23 cellular contexts compared by ENCODE assay signal in the genomic region with DNA sequence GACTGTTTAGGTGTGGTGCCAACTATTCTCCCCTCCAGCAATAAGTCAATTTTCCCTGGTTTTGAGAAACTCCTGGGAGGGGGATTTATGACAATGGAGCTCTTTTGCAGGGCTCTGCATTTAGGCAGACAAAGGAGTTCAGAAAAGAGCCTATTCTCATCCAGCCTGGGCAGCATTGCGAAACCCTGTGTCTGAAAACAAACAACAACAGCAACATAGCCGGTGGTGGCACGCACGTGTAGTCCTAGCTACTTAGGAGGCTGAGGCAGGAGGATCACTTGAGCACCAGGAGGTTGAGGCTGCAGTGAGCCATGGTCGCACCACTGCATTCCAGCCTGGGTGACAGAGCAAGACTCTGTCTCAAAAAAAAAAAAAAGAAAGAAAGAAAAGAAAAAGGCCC. TPM values are rescaled to one million over a fixed set of nuclear protein-coding genes. Genes with fewer than 3 reads are reported as not detected.
DNase-seq lines count a peak whose midpoint lies in the region; ATAC-seq, FAIRE-seq and TF ChIP-seq lines count a peak whose summit lies in the region.
"Had no signal": no experiment of that assay in that cellular context is flagged by ENCODE, and none has a peak within 500 bp of the region (broad histone marks: within the 10 kb centered on the region; RNA-seq: fewer than 3 reads in every experiment).

No MANE protein-coding gene starts in this region.

- H3K9me3 Mint-ChIP-seq in activated T-cell treated with anti-CD3 and anti-CD28 coated beads, Interleukin-2, amount 50 U/mL, for 72 hours: no peaks in the 10 kb centered on the region
- H3K9me3 Mint-ChIP-seq: CD4-positive, CD25-positive, alpha-beta regulatory T cell; CD8-positive, alpha-beta memory T cell had no signal

- TF ChIP-seq EP300 in K562 (IDR thresholded peaks at IDR 0.05; ENCODE audit: low read length): no peak

- intact Hi-C loops in K562 (cut with micrococcal nuclease): no loop called here

- no peak overlapping the region for H2AFZ ChIP-seq in K562 (ENCODE audit: low read depth, low read length)

- no peaks in the 10 kb centered on the region for H3K36me3 ChIP-seq in HAP-1 (replicated peaks)
- no peaks in the 10 kb centered on the region for H3K36me3 ChIP-seq in K562 (ENCODE audit: control insufficient read depth, insufficient read depth, low read length)
- H3K36me3 ChIP-seq: BE2C had no signal

- no peak overlapping the region for H3K27ac Mint-ChIP-seq in activated T-cell treated with anti-CD3 and anti-CD28 coated beads, Interleukin-2, amount 50 U/mL, for 72 hours
- H3K27ac Mint-ChIP-seq: CD4-positive, CD25-positive, alpha-beta regulatory T cell; CD8-positive, alpha-beta memory T cell had no signal

- DNase-seq in HAP-1 (ENCODE audit: low spot score in 2 of 2) (peak; percentile 44 to 46), K562 (ENCODE audit: extremely low read depth in 1 of 4, low spot score in 3 of 4) (peak in 1 of 4 experiments; percentile 8), epidermal melanocyte (ENCODE audit: insufficient read length, low spot score) (peak; percentile 22), NCI-H2171 (lab: John Stamatoyannopoulos, UW) (no peak), NCI-H1092 treated with DMSO at 0.1 percent for 48 hours (lab: John Stamatoyannopoulos, UW) (no peak)
- no peak for DNase-seq in activated T-cell treated with anti-CD3 and anti-CD28 coated beads, Interleukin-2, amount 50 U/mL, for 72 hours
- DNase-seq: ACHN; BE2C; C1 segment of cervical spinal cord; CD4-positive, CD25-positive, alpha-beta regulatory T cell; CD8-positive, alpha-beta memory T cell; COR-L47; DMS 273 treated with DMSO at 0.1 percent for 48 hours; DMS53; DND-41; EL; HCEC 1CT; KBM-7 had no signal

- peaks cover 44% of the 10 kb centered on the region for H3K27me3 Mint-ChIP-seq in activated T-cell treated with anti-CD3 and anti-CD28 coated beads, Interleukin-2, amount 50 U/mL, for 72 hours (ENCODE audit: low read depth)

- H3K79me2 ChIP-seq in K562 (ENCODE audit: control insufficient read depth, insufficient read depth, low read length): no peaks in the 10 kb centered on the region

- in situ Hi-C loops in HAP-1 (cut with MboI; ENCODE audit: low sequenced_read_pairs): no loop called here
- in situ Hi-C loops in K562 (cut with MboI): no loop called here

- CTCF ChIA-PET in K562 (lab: Yijun Ruan, JAX; ENCODE audit: low intra/inter-chr PET ratio): interaction anchor here (0.5 kb wide), 1 partner anchor 245 kb away, joined by 4 read pairs; no protein-coding TSS in a partner anchor

- H3K4me3 Mint-ChIP-seq in activated T-cell treated with anti-CD3 and anti-CD28 coated beads, Interleukin-2, amount 50 U/mL, for 72 hours: no peak overlapping the region
- H3K4me3 Mint-ChIP-seq: CD4-positive, CD25-positive, alpha-beta regulatory T cell; CD8-positive, alpha-beta memory T cell had no signal

- H3K4me1 Mint-ChIP-seq in activated T-cell treated with anti-CD3 and anti-CD28 coated beads, Interleukin-2, amount 50 U/mL, for 72 hours (ENCODE audit: low read depth): no peaks in the 10 kb centered on the region
- H3K4me1 Mint-ChIP-seq: CD4-positive, CD25-positive, alpha-beta regulatory T cell; CD8-positive, alpha-beta memory T cell had no signal

- H4K20me1 ChIP-seq in K562 (replicated peaks; ENCODE audit: control insufficient read depth, insufficient read depth, low read length): no peaks in the 10 kb centered on the region; the same call in 1 of the 2 replicates

- H3K4me1 ChIP-seq in HAP-1 (peaks cover 6% of the 10 kb centered on the region), K562 (replicated peaks in 1 of 2; ENCODE audit: control insufficient read depth in 2 of 2, insufficient read depth in 2 of 2, low read length in 2 of 2) (peaks cover 0 to 6% of the 10 kb centered on the region in 2 experiments; a peak in 2 of 5 replicates)
- H3K4me1 ChIP-seq: BE2C had no signal

- TF ChIP-seq RAD21 in K562 (CRISPR knock-in tag; conservative IDR thresholded peaks at IDR 0.05 in 1 of 2, IDR thresholded peaks at IDR 0.05 in 1 of 2): no peak

- H3K9me1 ChIP-seq in K562 (ENCODE audit: control insufficient read depth, insufficient read depth, low read length): no peaks in the 10 kb centered on the region

- WGBS in K562 (ENCODE audit: insufficient coverage, low coverage, missing lambda C conversion rate): 3% methylated on average over 5 of the region's 5 CpGs

- ATAC-seq in K562: no peak
- ATAC-seq in activated T-cell treated with anti-CD3 and anti-CD28 coated beads, Interleukin-2, amount 50 U/mL, for 72 hours (replicated peaks in 1 of 2): no peak
- ATAC-seq: GM12878 had no signal

- no peak for TF ChIP-seq CTCF in K562 (IDR thresholded peaks at IDR 0.05 in 2 of 3, conservative IDR thresholded peaks at IDR 0.05 in 1 of 3; ENCODE audit: insufficient read depth in 2 of 3, low read depth in 1 of 3, low read length in 3 of 3)

- H3K4me3 ChIP-seq in HAP-1: no peak overlapping the region
- H3K4me3 ChIP-seq in K562: no peak overlapping the region
- H3K4me3 ChIP-seq: GM12878 had no signal

- H3K4me2 ChIP-seq in K562 (ENCODE audit: insufficient read depth, low read length): no peak overlapping the region

- no peak overlapping the region for H3K27ac ChIP-seq in K562 (ENCODE audit: extremely low read depth, low read depth, low read length)

- no peaks in the 10 kb centered on the region for H3K36me3 Mint-ChIP-seq in activated T-cell treated with anti-CD3 and anti-CD28 coated beads, Interleukin-2, amount 50 U/mL, for 72 hours (ENCODE audit: insufficient read depth in 2 of 2)
- H3K36me3 Mint-ChIP-seq: CD4-positive, CD25-positive, alpha-beta regulatory T cell had no signal

- no peak for FAIRE-seq in K562 (lab: Jason Lieb, UNC)
- FAIRE-seq: GM12878 had no signal

- POLR2A ChIA-PET in K562 (lab: Yijun Ruan, JAX): interaction anchor here (0.8 kb wide), 1 partner anchor 11 kb away, joined by 3 read pairs; no protein-coding TSS in a partner anchor

- no peaks in the 10 kb centered on the region for H3K9me3 ChIP-seq in HAP-1
- no peaks in the 10 kb centered on the region for H3K9me3 ChIP-seq in K562 (replicated peaks; ENCODE audit: control insufficient read depth, insufficient read depth, low read depth, low read length)
- H3K9me3 ChIP-seq: BE2C had no signal

- no peak overlapping the region for H3K9ac ChIP-seq in K562 (ENCODE audit: insufficient read depth in 1 of 2, low read depth in 2 of 2, low read length in 2 of 2)

- peaks cover 14% of the 10 kb centered on the region for H3K27me3 ChIP-seq in HAP-1 (ENCODE audit: low read depth)
- H3K27me3 ChIP-seq in K562 (ENCODE audit: control insufficient read depth in 2 of 2, insufficient read depth in 2 of 2, low read length in 2 of 2): peaks cover 63 to 72% of the 10 kb centered on the region in 2 experiments

- no peak for TF ChIP-seq POLR2A in K562 (conservative IDR thresholded peaks at IDR 0.05)

- no TSS peak for BruUV-seq in K562 (replicated peaks; lab: Mats Ljungman, UMichigan)

RNA-seq across cellular contexts. Expression of a gene that starts 6.4 kb away (rescaled TPM):
- not detected in 2 replicates for total RNA-seq in K562 (2011; cell fraction: chromatin; rRNA removed; ENCODE audit: low replicate concordance)
- total RNA-seq in K562 (2011; cell fraction: nucleolus; rRNA removed): not detected in 2 replicates
- not detected in 2 replicates for total RNA-seq in K562 (2011; cell fraction: nucleoplasm; rRNA removed)
- not detected in 2 replicates for total RNA-seq in K562 (2014; rRNA removed)
- not detected in 2 replicates for total RNA-seq in K562 (2014; rRNA removed; fragmentation: Illumina TruSeq; extraction: Trizol)
- total RNA-seq in K562 (2015; rRNA removed; fragmentation: Illumina TruSeq; extraction: Trizol): not detected in 2 replicates
- 2.4 and 2.9 TPM in 2 replicates for total RNA-seq in K562 (2021)
- not detected in 2 replicates for polyA plus RNA-seq in K562 (2011; rRNA removed)
- not detected in 2 replicates for polyA plus RNA-seq in K562 (2011; cell fraction: cytosol; rRNA removed)
- polyA plus RNA-seq in K562 (2011; cell fraction: nucleus; rRNA removed): not detected in 2 replicates
- polyA plus RNA-seq in K562 (2012): not detected in 2 replicates
- polyA plus RNA-seq in K562 (2014; fragmentation: Illumina TruSeq; extraction: Trizol): not detected in 2 replicates
- not detected for polyA plus RNA-seq in K562 (2014; fragmentation: Nextera tagmentation; extraction: Ambion mirVana)
- not detected in 2 replicates for polyA plus RNA-seq in K562 (2014; rRNA removed)
- polyA minus RNA-seq in K562 (2011; rRNA and poly(A)+ RNA removed): not detected in 2 replicates
- not detected in 2 replicates for polyA minus RNA-seq in K562 (2011; cell fraction: cytosol; rRNA and poly(A)+ RNA removed)
- not detected in 2 replicates for polyA minus RNA-seq in K562 (2011; cell fraction: nucleus; rRNA and poly(A)+ RNA removed)
- total RNA-seq in activated T-cell treated with anti-CD3 and anti-CD28 coated beads, Interleukin-2, amount 50 U/mL, for 72 hours: not detected
- total RNA-seq: A172; CD4-positive, CD25-positive, alpha-beta regulatory T cell; CD8-positive, alpha-beta memory T cell; G401; H4; HT-29 had no signal
- polyA plus RNA-seq: CD4-positive, CD25-positive, alpha-beta regulatory T cell; CD8-positive, alpha-beta memory T cell; GM12878 had no signal

RNA-seq across cellular contexts. Expression of a gene that starts 9.9 kb away (rescaled TPM):
- total RNA-seq in K562 (2011; cell fraction: chromatin; rRNA removed; ENCODE audit: low replicate concordance): not detected in 2 replicates
- not detected in 2 replicates for total RNA-seq in K562 (2011; cell fraction: nucleolus; rRNA removed)
- not detected in 2 replicates for total RNA-seq in K562 (2011; cell fraction: nucleoplasm; rRNA removed)
- total RNA-seq in K562 (2014; rRNA removed): not detected in 2 replicates
- total RNA-seq in K562 (2014; rRNA removed; fragmentation: Illumina TruSeq; extraction: Trizol): not detected in 2 replicates
- total RNA-seq in K562 (2015; rRNA removed; fragmentation: Illumina TruSeq; extraction: Trizol): not detected in 2 replicates
- not detected in 2 replicates for total RNA-seq in K562 (2021)
- not detected in 2 replicates for polyA plus RNA-seq in K562 (2011; rRNA removed)
- not detected in 2 replicates for polyA plus RNA-seq in K562 (2011; cell fraction: cytosol; rRNA removed)
- not detected in 2 replicates for polyA plus RNA-seq in K562 (2011; cell fraction: nucleus; rRNA removed)
- not detected in 2 replicates for polyA plus RNA-seq in K562 (2012)
- polyA plus RNA-seq in K562 (2014; fragmentation: Illumina TruSeq; extraction: Trizol): not detected in 2 replicates
- polyA plus RNA-seq in K562 (2014; fragmentation: Nextera tagmentation; extraction: Ambion mirVana): not detected
- not detected in 2 replicates for polyA plus RNA-seq in K562 (2014; rRNA removed)
- polyA minus RNA-seq in K562 (2011; rRNA and poly(A)+ RNA removed): not detected in 2 replicates
- not detected in 2 replicates for polyA minus RNA-seq in K562 (2011; cell fraction: cytosol; rRNA and poly(A)+ RNA removed)
- not detected in 2 replicates for polyA minus RNA-seq in K562 (2011; cell fraction: nucleus; rRNA and poly(A)+ RNA removed)
- not detected for total RNA-seq in activated T-cell treated with anti-CD3 and anti-CD28 coated beads, Interleukin-2, amount 50 U/mL, for 72 hours
- total RNA-seq: A172; CD4-positive, CD25-positive, alpha-beta regulatory T cell; CD8-positive, alpha-beta memory T cell; G401; GM12878; H4; HT-29 had no signal
- polyA plus RNA-seq: CD4-positive, CD25-positive, alpha-beta regulatory T cell; CD8-positive, alpha-beta memory T cell; GM12878 had no signal

RNA-seq across cellular contexts. Expression of a gene that starts 14.3 kb away (rescaled TPM):
- total RNA-seq in K562 (2011; cell fraction: chromatin; rRNA removed; ENCODE audit: low replicate concordance): not detected in 2 replicates
- not detected in 2 replicates for total RNA-seq in K562 (2011; cell fraction: nucleolus; rRNA removed)
- not detected in 2 replicates for total RNA-seq in K562 (2011; cell fraction: nucleoplasm; rRNA removed)
- not detected in 2 replicates for total RNA-seq in K562 (2014; rRNA removed)
- total RNA-seq in K562 (2014; rRNA removed; fragmentation: Illumina TruSeq; extraction: Trizol): not detected in 2 replicates
- not detected in 2 replicates for total RNA-seq in K562 (2015; rRNA removed; fragmentation: Illumina TruSeq; extraction: Trizol)
- not detected in 2 replicates for total RNA-seq in K562 (2021)
- not detected in 2 replicates for polyA plus RNA-seq in K562 (2011; rRNA removed)
- not detected in 2 replicates for polyA plus RNA-seq in K562 (2011; cell fraction: cytosol; rRNA removed)
- polyA plus RNA-seq in K562 (2011; cell fraction: nucleus; rRNA removed): not detected in 2 replicates
- polyA plus RNA-seq in K562 (2012): not detected in 2 replicates
- not detected in 2 replicates for polyA plus RNA-seq in K562 (2014; fragmentation: Illumina TruSeq; extraction: Trizol)
- not detected for polyA plus RNA-seq in K562 (2014; fragmentation: Nextera tagmentation; extraction: Ambion mirVana)
- polyA plus RNA-seq in K562 (2014; rRNA removed): not detected in 2 replicates
- not detected in 2 replicates for polyA minus RNA-seq in K562 (2011; rRNA and poly(A)+ RNA removed)
- not detected in 2 replicates for polyA minus RNA-seq in K562 (2011; cell fraction: cytosol; rRNA and poly(A)+ RNA removed)
- not detected in 2 replicates for polyA minus RNA-seq in K562 (2011; cell fraction: nucleus; rRNA and poly(A)+ RNA removed)
- total RNA-seq in activated T-cell treated with anti-CD3 and anti-CD28 coated beads, Interleukin-2, amount 50 U/mL, for 72 hours: not detected
- total RNA-seq: CD4-positive, CD25-positive, alpha-beta regulatory T cell; CD8-positive, alpha-beta memory T cell; G401; HT-29 had no signal
- polyA plus RNA-seq: CD4-positive, CD25-positive, alpha-beta regulatory T cell; CD8-positive, alpha-beta memory T cell had no signal

RNA-seq across cellular contexts. Expression of a gene that starts 14.5 kb away (rescaled TPM):
- not detected in 2 replicates for total RNA-seq in K562 (2011; cell fraction: chromatin; rRNA removed; ENCODE audit: low replicate concordance)
- total RNA-seq in K562 (2011; cell fraction: nucleolus; rRNA removed): not detected in 2 replicates
- not detected in 2 replicates for total RNA-seq in K562 (2011; cell fraction: nucleoplasm; rRNA removed)
- not detected in 2 replicates for total RNA-seq in K562 (2014; rRNA removed)
- total RNA-seq in K562 (2014; rRNA removed; fragmentation: Illumina TruSeq; extraction: Trizol): not detected in 2 replicates
- total RNA-seq in K562 (2015; rRNA removed; fragmentation: Illumina TruSeq; extraction: Trizol): not detected in 2 replicates
- total RNA-seq in K562 (2021): not detected in 2 replicates
- polyA plus RNA-seq in K562 (2011; rRNA removed): not detected in 2 replicates
- polyA plus RNA-seq in K562 (2011; cell fraction: cytosol; rRNA removed): not detected in 2 replicates
- polyA plus RNA-seq in K562 (2011; cell fraction: nucleus; rRNA removed): not detected in 2 replicates
- not detected in 2 replicates for polyA plus RNA-seq in K562 (2012)
- polyA plus RNA-seq in K562 (2014; fragmentation: Illumina TruSeq; extraction: Trizol): not detected in 2 replicates
- polyA plus RNA-seq in K562 (2014; fragmentation: Nextera tagmentation; extraction: Ambion mirVana): not detected
- not detected in 2 replicates for polyA plus RNA-seq in K562 (2014; rRNA removed)
- not detected in 2 replicates for polyA minus RNA-seq in K562 (2011; rRNA and poly(A)+ RNA removed)
- not detected in 2 replicates for polyA minus RNA-seq in K562 (2011; cell fraction: cytosol; rRNA and poly(A)+ RNA removed)
- not detected in 2 replicates for polyA minus RNA-seq in K562 (2011; cell fraction: nucleus; rRNA and poly(A)+ RNA removed)
- total RNA-seq in activated T-cell treated with anti-CD3 and anti-CD28 coated beads, Interleukin-2, amount 50 U/mL, for 72 hours: not detected
- total RNA-seq: A172; CD4-positive, CD25-positive, alpha-beta regulatory T cell; CD8-positive, alpha-beta memory T cell; G401; H4 had no signal
- polyA plus RNA-seq: CD4-positive, CD25-positive, alpha-beta regulatory T cell; CD8-positive, alpha-beta memory T cell; GM12878 had no signal

RNA-seq across cellular contexts. Expression of a gene that starts 53.9 kb away (rescaled TPM):
- total RNA-seq in K562 (2011; cell fraction: chromatin; rRNA removed; ENCODE audit: low replicate concordance): not detected in 2 replicates
- total RNA-seq in K562 (2011; cell fraction: nucleolus; rRNA removed): 0.50 TPM in 1 of 2 replicates, not detected in the other
- not detected in 2 replicates for total RNA-seq in K562 (2011; cell fraction: nucleoplasm; rRNA removed)
- total RNA-seq in K562 (2014; rRNA removed) (0.09 TPM in 1 of 2 replicates, not detected in the other), K562 (2014; rRNA removed; fragmentation: Illumina TruSeq; extraction: Trizol) (0.36 TPM in 1 of 2 replicates, not detected in the other), K562 (2015; rRNA removed; fragmentation: Illumina TruSeq; extraction: Trizol) (not detected in 2 replicates), K562 (2021) (0.13 and 0.35 TPM in 2 replicates)
- polyA plus RNA-seq in K562 (2011; rRNA removed) (0.26 and 0.45 TPM in 2 replicates), K562 (2014; fragmentation: Illumina TruSeq; extraction: Trizol) (0.36 TPM in 1 of 2 replicates, not detected in the other), K562 (2014; fragmentation: Nextera tagmentation; extraction: Ambion mirVana) (under 1 TPM in 1 of 2 experiments, not detected in 1; 0.13 TPM), K562 (2014; rRNA removed) (0.58 TPM in 1 of 2 replicates, not detected in the other)
- 0.07 and 0.21 TPM in 2 replicates for polyA plus RNA-seq in K562 (2011; cell fraction: cytosol; rRNA removed)
- polyA plus RNA-seq in K562 (2011; cell fraction: nucleus; rRNA removed): 1.4 TPM in 2 replicates
- polyA plus RNA-seq in K562 (2012): 0.26 and 1.6 TPM in 2 replicates
- polyA minus RNA-seq in K562 (2011; rRNA and poly(A)+ RNA removed): 0.18 and 0.46 TPM in 2 replicates
- not detected in 2 replicates for polyA minus RNA-seq in K562 (2011; cell fraction: cytosol; rRNA and poly(A)+ RNA removed)
- polyA minus RNA-seq in K562 (2011; cell fraction: nucleus; rRNA and poly(A)+ RNA removed): 0.27 TPM in 1 of 2 replicates, not detected in the other
- 1 to 10 TPM; 4.5 to 5.2 TPM for total RNA-seq in activated T-cell treated with anti-CD3 and anti-CD28 coated beads, Interleukin-2, amount 50 U/mL, for 72 hours
- total RNA-seq: G401, HT-29 had no signal
- polyA plus RNA-seq: CD4-positive, CD25-positive, alpha-beta regulatory T cell had no signal

Comparison
In these comparisons a context has a peak if more than half of its experiments do, and no peak if none do; other contexts are left out.
1. DNase-seq: peak in HAP-1 (2 of 2) and epidermal melanocyte (single experiment); none in activated T-cell treated with anti-CD3 and anti-CD28 coated beads, Interleukin-2, amount 50 U/mL, for 72 hours (0 of 2), NCI-H2171 (single experiment) and NCI-H1092 treated with DMSO at 0.1 percent for 48 hours (single experiment).